ENCODE assay signal across 12 cellular contexts in genomic region chr6:33072508-33073100, GRCh38. TPM values are rescaled to one million over a fixed set of nuclear protein-coding genes. Genes with fewer than 3 reads are reported as not detected.
DNase-seq lines count a peak whose midpoint lies in the region; ATAC-seq and TF ChIP-seq lines count a peak whose summit lies in the region.
"Had no signal": no experiment of that assay in that cellular context is flagged by ENCODE, and none has a peak within 500 bp of the region (broad histone marks: within the 10 kb centered on the region; RNA-seq: fewer than 3 reads in every experiment).

No MANE protein-coding gene starts in this region.

- peak overlapping the region; percentile 86 for H3K4me3 Mint-ChIP-seq in activated CD4-positive, alpha-beta memory T cell treated with anti-CD3 and anti-CD28 coated beads, Interleukin-2, amount 10 ng/mL, durations not matched to agents 7 days and 5 days
- H3K4me3 Mint-ChIP-seq in endothelial cell (ENCODE audit: unreplicated experiment), result no peak overlapping the region

- intact Hi-C loops in right cardiac atrium (cut with DNase I), result no loop called here
- intact Hi-C loops in Right ventricle myocardium superior (cut with DNase I), result no loop called here

- H3K27ac Mint-ChIP-seq in activated CD4-positive, alpha-beta memory T cell treated with anti-CD3 and anti-CD28 coated beads, Interleukin-2, amount 10 ng/mL, durations not matched to agents 7 days and 5 days, result no peak overlapping the region
- H3K27ac Mint-ChIP-seq in endothelial cell (ENCODE audit: unreplicated experiment), result no peak overlapping the region

- POLR2A ChIA-PET in activated CD4-positive, alpha-beta memory T cell treated with anti-CD3 and anti-CD28 coated beads, Interleukin-2, amount 10 ng/mL, durations not matched to agents 7 days and 5 days (lab: Charles Lee), result interaction anchor here (0.7 to 5.0 kb wide), 14 partner anchors 9 to 241 kb away, joined by 3 to 32 read pairs (median 4); partner anchors contain the start of genes BRD2, HLA-DMB and TAPBP

- H3K27me3 ChIP-seq in right cardiac atrium (ENCODE audit: control insufficient read depth, insufficient read depth), result no peaks in the 10 kb centered on the region
- H3K27me3 ChIP-seq in mucosa of rectum (ENCODE audit: control insufficient read depth in 2 of 2, insufficient read depth in 2 of 2, low read length in 2 of 2), result peaks cover 0 to 2% of the 10 kb centered on the region in 2 donors

- ATAC-seq in right cardiac atrium, result no peak
- no peak for ATAC-seq in Right ventricle myocardium superior (ENCODE audit: poor library complexity)
- no peak for ATAC-seq in SK-N-SH treated with all-trans-retinoic acid at 6 μM for 48 hours

- H3K4me1 Mint-ChIP-seq in activated CD4-positive, alpha-beta memory T cell treated with anti-CD3 and anti-CD28 coated beads, Interleukin-2, amount 10 ng/mL, durations not matched to agents 7 days and 5 days, result peaks cover 57% of the 10 kb centered on the region
- H3K4me1 Mint-ChIP-seq in endothelial cell (ENCODE audit: unreplicated experiment), result peaks cover 5% of the 10 kb centered on the region

- H3K9me3 ChIP-seq in right cardiac atrium (ENCODE audit: control insufficient read depth, low read length) (no peaks in the 10 kb centered on the region), mucosa of rectum (ENCODE audit: control insufficient read depth in 2 of 2, low read length in 2 of 2) (no peaks in the 10 kb centered on the region)
- H3K9me3 ChIP-seq: BE2C had no signal

- H3K27me3 Mint-ChIP-seq in activated CD4-positive, alpha-beta memory T cell treated with anti-CD3 and anti-CD28 coated beads, Interleukin-2, amount 10 ng/mL, durations not matched to agents 7 days and 5 days, result no peaks in the 10 kb centered on the region
- peaks cover 3% of the 10 kb centered on the region for H3K27me3 Mint-ChIP-seq in endothelial cell (ENCODE audit: unreplicated experiment)

- peak overlapping the region in 1 of 2 donors; percentile 56 for H3K9ac ChIP-seq in mucosa of rectum (ENCODE audit: low read depth in 1 of 2, low read length in 2 of 2)

- no peak for DNase-seq in right cardiac atrium
- no peak for DNase-seq in Right ventricle myocardium superior
- no peak for DNase-seq in activated CD4-positive, alpha-beta memory T cell treated with anti-CD3 and anti-CD28 coated beads, Interleukin-2, amount 10 ng/mL, durations not matched to agents 7 days and 5 days
- no peak for DNase-seq in endothelial cell (ENCODE audit: low spot score)
- DNase-seq in HK-2 (ENCODE audit: unreplicated experiment), result no peak
- DNase-seq: BE2C, NCI-H446 treated with DMSO at 0.1 percent for 48 hours, SHP77 had no signal

- no peak overlapping the region for H3K27ac ChIP-seq in right cardiac atrium (ENCODE audit: low read length)
- peak overlapping the region in 1 of 2 donors; percentile 17 for H3K27ac ChIP-seq in mucosa of rectum (ENCODE audit: low read depth in 2 of 2, low read length in 2 of 2)
- H3K27ac ChIP-seq in urinary bladder (ENCODE audit: low read depth), result no peak overlapping the region

- H3K4me1 ChIP-seq in right cardiac atrium (ENCODE audit: control insufficient read depth, insufficient read depth, low read length), result peaks cover 4% of the 10 kb centered on the region
- no peaks in the 10 kb centered on the region for H3K4me1 ChIP-seq in mucosa of rectum (ENCODE audit: control insufficient read depth in 2 of 2, insufficient read depth in 2 of 2, low read length in 2 of 2)
- H3K4me1 ChIP-seq in urinary bladder (ENCODE audit: insufficient read depth), result no peaks in the 10 kb centered on the region
- H3K4me1 ChIP-seq: BE2C had no signal

- H3K9me3 Mint-ChIP-seq in activated CD4-positive, alpha-beta memory T cell treated with anti-CD3 and anti-CD28 coated beads, Interleukin-2, amount 10 ng/mL, durations not matched to agents 7 days and 5 days, result no peaks in the 10 kb centered on the region
- no peaks in the 10 kb centered on the region for H3K9me3 Mint-ChIP-seq in endothelial cell (ENCODE audit: unreplicated experiment)

- H3K4me3 ChIP-seq in right cardiac atrium (ENCODE audit: low read length) (peak overlapping the region; percentile 75), mucosa of rectum (ENCODE audit: low read length in 2 of 2) (peak overlapping the region; percentile 30 to 72), urinary bladder (ENCODE audit: low read depth, low read length) (peak overlapping the region; percentile 8)

- TF ChIP-seq CTCF in endothelial cell (IDR thresholded peaks at IDR 0.05; ENCODE audit: unreplicated experiment), result no peak

- peaks cover 0 to 8% of the 10 kb centered on the region in 2 donors for H3K36me3 ChIP-seq in mucosa of rectum (ENCODE audit: control insufficient read depth in 2 of 2, insufficient read depth in 2 of 2, low read length in 2 of 2)
- no peaks in the 10 kb centered on the region for H3K36me3 ChIP-seq in urinary bladder (ENCODE audit: insufficient read depth)
- H3K36me3 ChIP-seq: BE2C had no signal

- WGBS in right cardiac atrium, result 57% methylated on average over 7 of the region's 7 CpGs
- WGBS in urinary bladder, result 57% methylated on average over 7 of the region's 7 CpGs

- peaks cover 24% of the 10 kb centered on the region for H3K36me3 Mint-ChIP-seq in activated CD4-positive, alpha-beta memory T cell treated with anti-CD3 and anti-CD28 coated beads, Interleukin-2, amount 10 ng/mL, durations not matched to agents 7 days and 5 days (ENCODE audit: low read depth)
- peaks cover 3% of the 10 kb centered on the region for H3K36me3 Mint-ChIP-seq in endothelial cell (ENCODE audit: low read depth, unreplicated experiment)

- CTCF ChIA-PET in activated CD4-positive, alpha-beta memory T cell treated with anti-CD3 and anti-CD28 coated beads, Interleukin-2, amount 10 ng/mL, durations not matched to agents 7 days and 5 days (lab: Charles Lee), result interaction anchor here (1.0 to 1.8 kb wide), 8 partner anchors 9 to 219 kb away, joined by 3 to 5 read pairs (median 4); partner anchors contain the start of genes PSMB9 and TAP1

TF ChIP-seq in SK-N-SH treated with all-trans-retinoic acid at 6 μM for 48 hours, 23 proteins besides CTCF, POLR2A, EP300 and RAD21:
- TF ChIP-seq ZNF565 (CRISPR knock-in tag; conservative IDR thresholded peaks at IDR 0.05; ENCODE audit: low read depth) (no peak), PPARA (CRISPR knock-in tag; IDR thresholded peaks at IDR 0.05; ENCODE audit: borderline replicate concordance) (no peak), GLIS3 (CRISPR knock-in tag; IDR thresholded peaks at IDR 0.05) (no peak), SNAI2 (CRISPR knock-in tag; IDR thresholded peaks at IDR 0.05) (no peak), PATZ1 (CRISPR knock-in tag; IDR thresholded peaks at IDR 0.05; ENCODE audit: borderline replicate concordance) (no peak), ZC3H10 (CRISPR knock-in tag; IDR thresholded peaks at IDR 0.05) (no peak), ZNF70 (CRISPR knock-in tag; IDR thresholded peaks at IDR 0.05) (no peak), TOX (CRISPR knock-in tag; IDR thresholded peaks at IDR 0.05; ENCODE audit: borderline replicate concordance) (no peak), ZFP3 (CRISPR knock-in tag; IDR thresholded peaks at IDR 0.05) (no peak), ISL1 (CRISPR knock-in tag; IDR thresholded peaks at IDR 0.05) (no peak)
- TF ChIP-seq, protein P1, sequence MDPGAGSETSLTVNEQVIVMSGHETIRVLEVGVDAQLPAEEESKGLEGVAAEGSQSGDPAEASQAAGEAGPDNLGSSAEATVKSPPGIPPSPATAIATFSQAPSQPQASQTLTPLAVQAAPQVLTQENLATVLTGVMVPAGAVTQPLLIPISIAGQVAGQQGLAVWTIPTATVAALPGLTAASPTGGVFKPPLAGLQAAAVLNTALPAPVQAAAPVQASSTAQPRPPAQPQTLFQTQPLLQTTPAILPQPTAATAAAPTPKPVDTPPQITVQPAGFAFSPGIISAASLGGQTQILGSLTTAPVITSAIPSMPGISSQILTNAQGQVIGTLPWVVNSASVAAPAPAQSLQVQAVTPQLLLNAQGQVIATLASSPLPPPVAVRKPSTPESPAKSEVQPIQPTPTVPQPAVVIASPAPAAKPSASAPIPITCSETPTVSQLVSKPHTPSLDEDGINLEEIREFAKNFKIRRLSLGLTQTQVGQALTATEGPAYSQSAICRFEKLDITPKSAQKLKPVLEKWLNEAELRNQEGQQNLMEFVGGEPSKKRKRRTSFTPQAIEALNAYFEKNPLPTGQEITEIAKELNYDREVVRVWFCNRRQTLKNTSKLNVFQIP (CRISPR knock-in tag; IDR thresholded peaks at IDR 0.05; ENCODE audit: borderline replicate concordance, low read depth), result no peak

RNA-seq across cellular contexts. Expression of gene HLA-DPA1, which starts 0.8 kb away (rescaled TPM):
- total RNA-seq in right cardiac atrium, result 10 to 100 TPM; 49.5 to 58.6 (median 54.1) TPM
- 31.1 TPM for polyA plus RNA-seq in right cardiac atrium
- total RNA-seq in Right ventricle myocardium superior, result 34.1 TPM
- total RNA-seq in activated CD4-positive, alpha-beta memory T cell treated with anti-CD3 and anti-CD28 coated beads, Interleukin-2, amount 10 ng/mL, durations not matched to agents 7 days and 5 days, result 100 to 1,000 TPM; 173 to 176 TPM
- 25.4 TPM for total RNA-seq in urinary bladder
- 51.6 TPM for polyA plus RNA-seq in urinary bladder
- total RNA-seq in endothelial cell (ENCODE audit: unreplicated experiment), result 8.5 TPM

RNA-seq across cellular contexts. Expression of gene HLA-DPB1, which starts 3.2 kb away (rescaled TPM):
- total RNA-seq in right cardiac atrium (10 to 100 TPM; 46.2 to 71.0 (median 57.4) TPM), Right ventricle myocardium superior (29.8 TPM), urinary bladder (16.4 TPM), endothelial cell (ENCODE audit: unreplicated experiment) (14.4 TPM)
- polyA plus RNA-seq in right cardiac atrium (35.9 TPM), urinary bladder (74.7 TPM)
- 10 to 100 TPM; 89.8 to 95.6 TPM for total RNA-seq in activated CD4-positive, alpha-beta memory T cell treated with anti-CD3 and anti-CD28 coated beads, Interleukin-2, amount 10 ng/mL, durations not matched to agents 7 days and 5 days
- total RNA-seq: M059J had no signal

Comparison
In these comparisons a context has a peak if more than half of its experiments do, and no peak if none do; other contexts are left out.
1. H3K4me3 ChIP-seq: peak in every context shown above with its lines; median percentile 75 in right cardiac atrium; 51 in mucosa of rectum; 8 in urinary bladder.